In the genomic region with DNA sequence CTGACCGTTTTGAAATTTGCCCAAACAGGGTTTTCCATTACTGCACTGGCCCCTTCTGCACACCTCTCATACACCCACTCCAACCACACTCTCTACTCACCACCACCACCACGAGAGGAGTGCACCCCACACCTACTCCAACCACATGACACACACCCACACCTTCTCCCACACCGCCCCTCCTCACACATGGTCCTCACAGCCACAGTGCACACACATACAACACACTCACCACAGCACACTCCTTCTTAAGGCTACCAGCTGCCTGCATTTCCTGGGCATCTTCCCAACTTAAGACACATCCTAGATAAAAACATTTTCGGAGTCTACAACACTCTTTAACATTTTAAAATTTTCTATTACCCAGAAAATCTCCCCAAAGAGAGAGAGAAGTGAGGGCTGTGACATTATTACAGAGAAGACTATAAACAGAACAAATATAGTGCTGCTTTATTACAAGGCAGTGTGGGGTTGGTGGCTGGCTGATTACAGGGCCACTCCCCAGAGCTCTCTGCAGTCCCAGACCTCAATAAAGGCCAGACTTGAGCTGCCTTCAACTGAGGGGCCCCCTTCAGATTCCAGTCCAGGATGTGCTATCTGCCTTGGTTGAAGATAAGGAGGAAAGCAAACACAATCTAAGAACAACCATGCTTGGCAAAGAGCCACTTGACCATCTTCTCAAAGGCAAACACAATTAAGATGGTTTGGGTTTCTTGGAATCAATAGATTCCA, we compare ENCODE assay signal across 8 cellular contexts. TPM values are rescaled to one million over a fixed set of nuclear protein-coding genes. Genes with fewer than 3 reads are reported as not detected.
DNase-seq lines count a peak whose midpoint lies in the region; ATAC-seq and TF ChIP-seq lines count a peak whose summit lies in the region.

No MANE protein-coding gene starts in this region.

- no peak for TF ChIP-seq CTCF in astrocyte of the spinal cord (IDR thresholded peaks at IDR 0.05; ENCODE audit: low read depth, low read length)
- TF ChIP-seq CTCF in mucosa of descending colon (IDR thresholded peaks at IDR 0.05) = no peak

- intact Hi-C loops in mucosa of descending colon (cut with DNase I, micrococcal nuclease) = no loop called here

- in situ Hi-C loops in astrocyte of the spinal cord (cut with HindIII; ENCODE audit: low sequenced_read_pairs) = no loop called here

- H3K4me3 ChIP-seq in astrocyte of the spinal cord (ENCODE audit: low read depth, low read length) (no peak overlapping the region), mucosa of descending colon (no peak overlapping the region)

- H3K9me3 ChIP-seq in mucosa of descending colon = no peaks in the 10 kb centered on the region

- DNase-seq in AG08396 (ENCODE audit: low spot score) (peak; percentile 33), HT1080 (ENCODE audit: low read depth) (peak; percentile 10), astrocyte of the spinal cord (ENCODE audit: low read depth, low spot score) (peak; percentile 37), mucosa of descending colon (peak; percentile 68 to 85 (median 70)), COLO829 (ENCODE audit: low spot score) (no peak), DMS79 treated with DMSO at 0.1 percent for 48 hours (lab: John Stamatoyannopoulos, UW) (no peak), SIG-M5 treated with dmso at 0.1 percent for 504 hours (lab: John Stamatoyannopoulos, UW; ENCODE audit: unreplicated experiment) (no peak)

- peak; percentile 69 for ATAC-seq in mucosa of descending colon
- ATAC-seq in GM18858 (IDR thresholded peaks at IDR 0.05; ENCODE audit: unreplicated experiment) = no peak

- no peaks in the 10 kb centered on the region for H3K36me3 ChIP-seq in mucosa of descending colon (ENCODE audit: low read depth)

- peaks cover 30% of the 10 kb centered on the region for H3K4me1 ChIP-seq in mucosa of descending colon (ENCODE audit: low read depth)

RNA-seq across cellular contexts. Expression of a gene that starts 36.1 kb away (rescaled TPM):
- 17.4 and 22.6 TPM in 2 replicates for total RNA-seq in HT1080 (2014; rRNA removed; shearing (Covaris generic))
- 12.3 and 13.0 TPM in 2 replicates for polyA plus RNA-seq in HT1080 (2015; cell fraction: cytosol; rRNA removed)
- 7.7 and 8.6 TPM in 2 replicates for polyA plus RNA-seq in HT1080 (2015; cell fraction: nucleus; rRNA removed)
- total RNA-seq in mucosa of descending colon = 10 to 100 TPM; 31.9 to 63.6 (median 41.7) TPM

RNA-seq across cellular contexts. Expression of a gene that starts 45.3 kb away (rescaled TPM):
- total RNA-seq in HT1080 (2014; rRNA removed; shearing (Covaris generic)) = 0.47 and 0.76 TPM in 2 replicates
- 0.05 TPM in 1 of 2 replicates, not detected in the other for polyA plus RNA-seq in HT1080 (2015; cell fraction: cytosol; rRNA removed)
- 2.0 and 3.4 TPM in 2 replicates for polyA plus RNA-seq in HT1080 (2015; cell fraction: nucleus; rRNA removed)
- 10 to 100 TPM in 1 of 3 donors, 1 to 10 TPM in 2; 5.8 to 13.6 (median 7.6) TPM for total RNA-seq in mucosa of descending colon

RNA-seq across cellular contexts. Expression of a gene that starts 52.2 kb away (rescaled TPM):
- total RNA-seq in HT1080 (2014; rRNA removed; shearing (Covaris generic)) = 20.8 and 23.3 TPM in 2 replicates
- 30.0 and 30.4 TPM in 2 replicates for polyA plus RNA-seq in HT1080 (2015; cell fraction: cytosol; rRNA removed)
- polyA plus RNA-seq in HT1080 (2015; cell fraction: nucleus; rRNA removed) = 46.8 and 50.3 TPM in 2 replicates
- 100 to 1,000 TPM in 2 of 3 donors, 10 to 100 TPM in 1; 90.4 to 138 (median 110) TPM for total RNA-seq in mucosa of descending colon

RNA-seq across cellular contexts. Expression of a gene that starts 53.5 kb away (rescaled TPM):
- total RNA-seq in HT1080 (2014; rRNA removed; shearing (Covaris generic)) = 59.6 and 69.9 TPM in 2 replicates
- 63.0 and 64.1 TPM in 2 replicates for polyA plus RNA-seq in HT1080 (2015; cell fraction: cytosol; rRNA removed)
- 59.8 and 79.2 TPM in 2 replicates for polyA plus RNA-seq in HT1080 (2015; cell fraction: nucleus; rRNA removed)
- 100 to 1,000 TPM; 110 to 159 (median 110) TPM for total RNA-seq in mucosa of descending colon

Comparison
In these comparisons a context has a peak if more than half of its experiments do, and no peak if none do; other contexts are left out.
1. DNase-seq: peak in AG08396 (single experiment), HT1080 (single experiment), astrocyte of the spinal cord (single experiment) and mucosa of descending colon (3 of 3); none in COLO829 (single experiment), DMS79 treated with DMSO at 0.1 percent for 48 hours (single experiment) and SIG-M5 treated with dmso at 0.1 percent for 504 hours (single experiment).